Comparison of ENCODE assay signal across 1 cellular context in genomic region chr6:116631379-116631990, GRCh38.
TF ChIP-seq lines count a peak whose summit lies in the region.

No MANE protein-coding gene starts in this region.

TF ChIP-seq in HepG2, 621 proteins besides CTCF, POLR2A, EP300 and RAD21 (continued from another document and continues in another):
- TF ChIP-seq LCORL (IDR thresholded peaks at IDR 0.05): peak; percentile 70; the same call in 1 of the 2 replicates
- TF ChIP-seq LCORL (CRISPR knock-in tag; IDR thresholded peaks at IDR 0.05): peak; percentile 91
- peak; percentile 87; the same call in 1 of the 2 replicates for TF ChIP-seq ELF4 (CRISPR knock-in tag; IDR thresholded peaks at IDR 0.05; ENCODE audit: borderline replicate concordance)
- TF ChIP-seq ZNF512B (CRISPR knock-in tag; IDR thresholded peaks at IDR 0.05; ENCODE audit: borderline replicate concordance): peak; percentile 67; the same call in 1 of the 2 replicates
- TF ChIP-seq SMYD3 (CRISPR knock-in tag; IDR thresholded peaks at IDR 0.05): peak; percentile 91; the same call in 1 of the 2 replicates
- peak; percentile 93 for TF ChIP-seq MEIS2 (CRISPR knock-in tag; IDR thresholded peaks at IDR 0.05)
- peak; percentile 34; the same call in 1 of the 2 replicates for TF ChIP-seq TBX3 (IDR thresholded peaks at IDR 0.05; ENCODE audit: borderline replicate concordance)
- peak; percentile 88 for TF ChIP-seq CREM (IDR thresholded peaks at IDR 0.05)
- TF ChIP-seq CREM (CRISPR knock-in tag; IDR thresholded peaks at IDR 0.05): no peak
- TF ChIP-seq ZNF3 (CRISPR knock-in tag; IDR thresholded peaks at IDR 0.05): peak; percentile 69; the same call in 1 of the 2 replicates
- TF ChIP-seq PRDM15 (CRISPR knock-in tag; IDR thresholded peaks at IDR 0.05): no peak
- TF ChIP-seq U2AF1 (optimal IDR thresholded peaks at IDR 0.05; ENCODE audit: low read depth, low read length): no peak
- TF ChIP-seq, protein P1, sequence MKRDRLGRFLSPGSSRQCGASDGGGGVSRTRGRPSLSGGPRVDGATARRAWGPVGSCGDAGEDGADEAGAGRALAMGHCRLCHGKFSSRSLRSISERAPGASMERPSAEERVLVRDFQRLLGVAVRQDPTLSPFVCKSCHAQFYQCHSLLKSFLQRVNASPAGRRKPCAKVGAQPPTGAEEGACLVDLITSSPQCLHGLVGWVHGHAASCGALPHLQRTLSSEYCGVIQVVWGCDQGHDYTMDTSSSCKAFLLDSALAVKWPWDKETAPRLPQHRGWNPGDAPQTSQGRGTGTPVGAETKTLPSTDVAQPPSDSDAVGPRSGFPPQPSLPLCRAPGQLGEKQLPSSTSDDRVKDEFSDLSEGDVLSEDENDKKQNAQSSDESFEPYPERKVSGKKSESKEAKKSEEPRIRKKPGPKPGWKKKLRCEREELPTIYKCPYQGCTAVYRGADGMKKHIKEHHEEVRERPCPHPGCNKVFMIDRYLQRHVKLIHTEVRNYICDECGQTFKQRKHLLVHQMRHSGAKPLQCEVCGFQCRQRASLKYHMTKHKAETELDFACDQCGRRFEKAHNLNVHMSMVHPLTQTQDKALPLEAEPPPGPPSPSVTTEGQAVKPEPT (CRISPR knock-in tag; IDR thresholded peaks at IDR 0.05; ENCODE audit: low read depth): no peak
- peak; percentile 93; the same call in 1 of the 2 replicates for TF ChIP-seq ZNF614 (CRISPR knock-in tag; IDR thresholded peaks at IDR 0.05; ENCODE audit: borderline replicate concordance)
- peak; percentile 70 for TF ChIP-seq SKI (IDR thresholded peaks at IDR 0.05; ENCODE audit: partially characterized antibody)
- TF ChIP-seq ZNF792 (CRISPR knock-in tag; IDR thresholded peaks at IDR 0.05): peak; percentile 95; the same call in 1 of the 2 replicates
- peak; percentile 89 for TF ChIP-seq ZNF574 (CRISPR knock-in tag; IDR thresholded peaks at IDR 0.05)
- TF ChIP-seq, protein P2, sequence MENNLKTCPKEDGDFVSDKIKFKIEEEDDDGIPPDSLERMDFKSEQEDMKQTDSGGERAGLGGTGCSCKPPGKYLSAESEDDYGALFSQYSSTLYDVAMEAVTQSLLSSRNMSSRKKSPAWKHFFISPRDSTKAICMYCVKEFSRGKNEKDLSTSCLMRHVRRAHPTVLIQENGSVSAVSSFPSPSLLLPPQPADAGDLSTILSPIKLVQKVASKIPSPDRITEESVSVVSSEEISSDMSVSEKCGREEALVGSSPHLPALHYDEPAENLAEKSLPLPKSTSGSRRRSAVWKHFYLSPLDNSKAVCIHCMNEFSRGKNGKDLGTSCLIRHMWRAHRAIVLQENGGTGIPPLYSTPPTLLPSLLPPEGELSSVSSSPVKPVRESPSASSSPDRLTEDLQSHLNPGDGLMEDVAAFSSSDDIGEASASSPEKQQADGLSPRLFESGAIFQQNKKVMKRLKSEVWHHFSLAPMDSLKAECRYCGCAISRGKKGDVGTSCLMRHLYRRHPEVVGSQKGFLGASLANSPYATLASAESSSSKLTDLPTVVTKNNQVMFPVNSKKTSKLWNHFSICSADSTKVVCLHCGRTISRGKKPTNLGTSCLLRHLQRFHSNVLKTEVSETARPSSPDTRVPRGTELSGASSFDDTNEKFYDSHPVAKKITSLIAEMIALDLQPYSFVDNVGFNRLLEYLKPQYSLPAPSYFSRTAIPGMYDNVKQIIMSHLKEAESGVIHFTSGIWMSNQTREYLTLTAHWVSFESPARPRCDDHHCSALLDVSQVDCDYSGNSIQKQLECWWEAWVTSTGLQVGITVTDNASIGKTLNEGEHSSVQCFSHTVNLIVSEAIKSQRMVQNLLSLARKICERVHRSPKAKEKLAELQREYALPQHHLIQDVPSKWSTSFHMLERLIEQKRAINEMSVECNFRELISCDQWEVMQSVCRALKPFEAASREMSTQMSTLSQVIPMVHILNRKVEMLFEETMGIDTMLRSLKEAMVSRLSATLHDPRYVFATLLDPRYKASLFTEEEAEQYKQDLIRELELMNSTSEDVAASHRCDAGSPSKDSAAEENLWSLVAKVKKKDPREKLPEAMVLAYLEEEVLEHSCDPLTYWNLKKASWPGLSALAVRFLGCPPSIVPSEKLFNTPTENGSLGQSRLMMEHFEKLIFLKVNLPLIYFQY (CRISPR knock-in tag; IDR thresholded peaks at IDR 0.05; ENCODE audit: borderline replicate concordance): no peak
- TF ChIP-seq, protein P3, sequence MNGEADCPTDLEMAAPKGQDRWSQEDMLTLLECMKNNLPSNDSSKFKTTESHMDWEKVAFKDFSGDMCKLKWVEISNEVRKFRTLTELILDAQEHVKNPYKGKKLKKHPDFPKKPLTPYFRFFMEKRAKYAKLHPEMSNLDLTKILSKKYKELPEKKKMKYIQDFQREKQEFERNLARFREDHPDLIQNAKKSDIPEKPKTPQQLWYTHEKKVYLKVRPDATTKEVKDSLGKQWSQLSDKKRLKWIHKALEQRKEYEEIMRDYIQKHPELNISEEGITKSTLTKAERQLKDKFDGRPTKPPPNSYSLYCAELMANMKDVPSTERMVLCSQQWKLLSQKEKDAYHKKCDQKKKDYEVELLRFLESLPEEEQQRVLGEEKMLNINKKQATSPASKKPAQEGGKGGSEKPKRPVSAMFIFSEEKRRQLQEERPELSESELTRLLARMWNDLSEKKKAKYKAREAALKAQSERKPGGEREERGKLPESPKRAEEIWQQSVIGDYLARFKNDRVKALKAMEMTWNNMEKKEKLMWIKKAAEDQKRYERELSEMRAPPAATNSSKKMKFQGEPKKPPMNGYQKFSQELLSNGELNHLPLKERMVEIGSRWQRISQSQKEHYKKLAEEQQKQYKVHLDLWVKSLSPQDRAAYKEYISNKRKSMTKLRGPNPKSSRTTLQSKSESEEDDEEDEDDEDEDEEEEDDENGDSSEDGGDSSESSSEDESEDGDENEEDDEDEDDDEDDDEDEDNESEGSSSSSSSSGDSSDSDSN (CRISPR knock-in tag; IDR thresholded peaks at IDR 0.05): peak; percentile 42; the same call in 1 of the 2 replicates
- TF ChIP-seq ZXDC (CRISPR knock-in tag; IDR thresholded peaks at IDR 0.05): no peak
- TF ChIP-seq THRA (CRISPR knock-in tag; IDR thresholded peaks at IDR 0.05; ENCODE audit: borderline replicate concordance): peak; percentile 86; the same call in 1 of the 2 replicates
- peak; percentile 94 for TF ChIP-seq ZNF430 (CRISPR knock-in tag; IDR thresholded peaks at IDR 0.05)
